ENCODE assay signal across 8 cellular contexts in genomic region chr1:62436466-62437272, GRCh38. TPM values are rescaled to one million over a fixed set of nuclear protein-coding genes. Genes with fewer than 3 reads are reported as not detected.
DNase-seq lines count a peak whose midpoint lies in the region; ATAC-seq and TF ChIP-seq lines count a peak whose summit lies in the region.

Gene USP1 (plus strand): TSS chr1:62437049. CDS start chr1:62439868, 2,819 bp downstream.

- in situ Hi-C loops in GM13976 (cut with MboI; ENCODE audit: low sequenced_read_pairs, unreplicated experiment): no loop called here

- no peaks in the 10 kb centered on the region for H3K27me3 ChIP-seq in upper lobe of right lung

- TF ChIP-seq CTCF in GM13976 (IDR thresholded peaks at IDR 0.05; ENCODE audit: borderline replicate concordance, control extremely low read depth, extremely low read depth, insufficient read depth, missing control alignments) (no peak), upper lobe of right lung (IDR thresholded peaks at IDR 0.05) (no peak)

- ATAC-seq in HG02870 (IDR thresholded peaks at IDR 0.05; ENCODE audit: unreplicated experiment) (peak; percentile 77), left cardiac atrium (peak; percentile 90 to 93), upper lobe of right lung (peak; percentile 93)

- H3K4me3 ChIP-seq in upper lobe of right lung: peak within 1 kb of the TSS; percentile 96

- H3K9me3 ChIP-seq in upper lobe of right lung: no peaks in the 10 kb centered on the region

- H3K4me1 ChIP-seq in upper lobe of right lung: peaks cover 23% of the 10 kb centered on the region

- peak within 1 kb of the TSS; percentile 98 for H3K27ac ChIP-seq in upper lobe of right lung

- H3K36me3 ChIP-seq in upper lobe of right lung: peaks cover 5% of the 10 kb centered on the region

- intact Hi-C loops in T-helper 1 cell treated with Interleukin-12 subunit alpha and Interleukin-12 subunit beta and Interleukin-4 antibody, amounts not matched to agents 30 ng/mL and 1 ng/mL, for 36 hours (cut with micrococcal nuclease): loop anchor here (1.0 to 5.0 kb wide), 11 partner anchors 12 to 1384 kb away; partner anchors contain the start of genes ALG6, ATG4C, DOCK7 and EFCAB7
- intact Hi-C loops in left cardiac atrium (cut with DNase I): no loop called here
- intact Hi-C loops in posterior vena cava (cut with DNase I): no loop called here
- intact Hi-C loops in upper lobe of right lung (cut with DNase I): no loop called here

- DNase-seq in GM13976 (ENCODE audit: low spot score) (peak; percentile 92), NCI-H146 treated with DMSO at 0.1 percent for 48 hours (lab: John Stamatoyannopoulos, UW; ENCODE audit: unreplicated experiment) (peak; percentile 100), amniotic epithelial cell (ENCODE audit: low read depth) (peak; percentile 100), left cardiac atrium (peak; percentile 98), posterior vena cava (ENCODE audit: low spot score) (peak; percentile 99), upper lobe of right lung (peak; percentile 97)

RNA-seq across cellular contexts. Expression of gene USP1, which starts in this region (rescaled TPM):
- 64.5 and 65.9 TPM in 2 replicates for total RNA-seq in T-helper 1 cell treated with Interleukin-12 subunit alpha and Interleukin-12 subunit beta and Interleukin-4 antibody, amounts not matched to agents 30 ng/mL and 1 ng/mL, for 36 hours
- total RNA-seq in left cardiac atrium: 10 to 100 TPM; 15.2 to 15.5 TPM
- 10 to 100 TPM; 20.2 to 29.8 TPM for total RNA-seq in posterior vena cava
- total RNA-seq in upper lobe of right lung: 23.8 TPM

Comparison
In these comparisons a context has a peak if more than half of its experiments do, and no peak if none do; other contexts are left out.
1. Peak in every context shown above with its lines: DNase-seq, ATAC-seq, H3K4me3 ChIP-seq and H3K27ac ChIP-seq.